In genomic region chr9:6354072-6354686, GRCh38 we compare ENCODE assay signal across 8 cellular contexts. TPM values are rescaled to one million over a fixed set of nuclear protein-coding genes. Genes with fewer than 3 reads are reported as not detected.
A peak's percentile ranks its signal among the peaks of the same experiment; 100 is the strongest.
DNase-seq lines count a peak whose midpoint lies in the region; ATAC-seq, FAIRE-seq and TF ChIP-seq lines count a peak whose summit lies in the region.

No MANE protein-coding gene starts in this region.

- peak; percentile 55 to 76 for TF ChIP-seq RAD21 in K562 (CRISPR knock-in tag; conservative IDR thresholded peaks at IDR 0.05 in 1 of 2, IDR thresholded peaks at IDR 0.05 in 1 of 2)

- H3K9me3 ChIP-seq in OCI-LY7 (ENCODE audit: low read length), result no peaks in the 10 kb centered on the region
- H3K9me3 ChIP-seq in K562 (replicated peaks; ENCODE audit: control insufficient read depth, insufficient read depth, low read depth, low read length), result no peaks in the 10 kb centered on the region

- H3K4me3 ChIP-seq in OCI-LY7 (ENCODE audit: low read depth, low read length, poor library complexity, severe bottlenecking) (no peak overlapping the region), K562 (no peak overlapping the region)

- no peak overlapping the region for H3K9ac ChIP-seq in K562 (ENCODE audit: insufficient read depth in 1 of 2, low read depth in 2 of 2, low read length in 2 of 2)

- peak; percentile 77 to 78 for ATAC-seq in activated CD4-positive, CD25-positive, alpha-beta regulatory T cell treated with anti-CD3 and anti-CD28 coated beads, Interleukin-2, amount 50 U/mL, for 24 hours
- ATAC-seq in GM21515 (IDR thresholded peaks at IDR 0.05; ENCODE audit: unreplicated experiment) (peak; percentile 78), K562 (peak; percentile 91)

- no peaks in the 10 kb centered on the region for H3K4me1 ChIP-seq in OCI-LY7 (ENCODE audit: insufficient read depth, low read length, poor library complexity, severe bottlenecking)
- H3K4me1 ChIP-seq in K562 (replicated peaks in 1 of 2; ENCODE audit: control insufficient read depth in 2 of 2, insufficient read depth in 2 of 2, low read length in 2 of 2), result no peaks in the 10 kb centered on the region

- WGBS in K562 (ENCODE audit: insufficient coverage, low coverage, missing lambda C conversion rate), result 0% methylated on average over 3 of the region's 3 CpGs

- H4K20me1 ChIP-seq in OCI-LY7 (ENCODE audit: insufficient read depth, low read length) (no peaks in the 10 kb centered on the region), K562 (replicated peaks; ENCODE audit: control insufficient read depth, insufficient read depth, low read length) (no peaks in the 10 kb centered on the region)

- CTCF ChIA-PET in OCI-LY7 (lab: Charles Lee; ENCODE audit: unreplicated experiment), result interaction anchor here (1.5 kb wide), 1 partner anchor 221 kb away, joined by 3 read pairs; no protein-coding TSS in a partner anchor
- CTCF ChIA-PET in K562 (lab: Yijun Ruan, JAX; ENCODE audit: low intra/inter-chr PET ratio), result interaction anchor here (0.6 to 1.5 kb wide), 5 partner anchors 211 to 1182 kb away, joined by 3 to 9 read pairs (median 4); no protein-coding TSS in a partner anchor

- H3K36me3 ChIP-seq in OCI-LY7 (ENCODE audit: insufficient read depth, low read length) (no peaks in the 10 kb centered on the region), K562 (ENCODE audit: control insufficient read depth, insufficient read depth, low read length) (no peaks in the 10 kb centered on the region)

- TF ChIP-seq POLR2A in K562 (conservative IDR thresholded peaks at IDR 0.05), result no peak

- H3K9me2 ChIP-seq in OCI-LY7 (ENCODE audit: insufficient read depth, low read length), result no peaks in the 10 kb centered on the region

- H3K4me2 ChIP-seq in OCI-LY7 (ENCODE audit: low read length), result no peak overlapping the region
- no peak overlapping the region for H3K4me2 ChIP-seq in K562 (ENCODE audit: insufficient read depth, low read length)

- intact Hi-C loops in OCI-LY7 (cut with micrococcal nuclease; ENCODE audit: unreplicated experiment), result loop anchor here (1.0 to 5.0 kb wide), 4 partner anchors 63 to 313 kb away; no protein-coding TSS in a partner anchor
- intact Hi-C loops in K562 (cut with micrococcal nuclease), result loop anchor here (1.0 kb wide), 2 partner anchors 214 to 313 kb away; no protein-coding TSS in a partner anchor

- TF ChIP-seq CTCF in OCI-LY7 (conservative IDR thresholded peaks at IDR 0.05; ENCODE audit: low read length) (peak; percentile 94), K562 (IDR thresholded peaks at IDR 0.05 in 2 of 3, conservative IDR thresholded peaks at IDR 0.05 in 1 of 3; ENCODE audit: insufficient read depth in 2 of 3, low read depth in 1 of 3, low read length in 3 of 3) (peak; percentile 52 to 66 (median 64); a peak in 5 of 6 replicates)

- H3K27ac ChIP-seq in OCI-LY7 (ENCODE audit: low read depth, low read length, poor library complexity, severe bottlenecking) (no peak overlapping the region), K562 (ENCODE audit: extremely low read depth, low read depth, low read length) (no peak overlapping the region)

- no peaks in the 10 kb centered on the region for H3K27me3 ChIP-seq in K562 (ENCODE audit: control insufficient read depth in 2 of 2, insufficient read depth in 2 of 2, low read length in 2 of 2)

- in situ Hi-C loops in K562 (cut with MboI), result loop anchor here (5.0 kb wide), 1 partner anchor 213 kb away; no protein-coding TSS in a partner anchor

- H3K9me1 ChIP-seq in K562 (ENCODE audit: control insufficient read depth, insufficient read depth, low read length), result no peaks in the 10 kb centered on the region

- BruUV-seq in OCI-LY7 (replicated peaks; lab: Mats Ljungman, UMichigan) (no TSS peak), K562 (replicated peaks; lab: Mats Ljungman, UMichigan) (no TSS peak)

- FAIRE-seq in K562 (lab: Jason Lieb, UNC), result peak; percentile 76

- H2AFZ ChIP-seq in OCI-LY7 (ENCODE audit: low read length) (no peak overlapping the region), K562 (ENCODE audit: low read depth, low read length) (no peak overlapping the region)

- POLR2A ChIA-PET in OCI-LY7 (lab: Charles Lee), result interaction anchor here (0.8 to 1.2 kb wide), 2 partner anchors 222 to 224 kb away, joined by 3 read pairs; no protein-coding TSS in a partner anchor
- POLR2A ChIA-PET in K562 (lab: Yijun Ruan, JAX), result no interaction called here

- TF ChIP-seq EP300 in K562 (IDR thresholded peaks at IDR 0.05; ENCODE audit: low read length), result no peak

- DNase-seq in activated CD4-positive, CD25-positive, alpha-beta regulatory T cell treated with anti-CD3 and anti-CD28 coated beads, Interleukin-2, amount 50 U/mL, for 72 hours, result no peak
- DNase-seq in HuH-7.5 (ENCODE audit: low spot score) (peak; percentile 32), OCI-LY7 (ENCODE audit: low spot score) (peak; percentile 76), K562 (ENCODE audit: extremely low read depth in 1 of 4, low spot score in 3 of 4) (peak; percentile 43 to 55 (median 46)), iPS-NIHi11 (ENCODE audit: low spot score) (peak; percentile 81)
- peak; percentile 2 to 3 (median 3) for DNase-seq in stimulated activated CD4-positive, alpha-beta T cell treated with anti-CD3 and anti-CD28 coated beads, TNF-alpha, amount 100 ng/mL, for 48 hours (ENCODE audit: low read depth in 3 of 3)

- no peaks in the 10 kb centered on the region for H3K79me2 ChIP-seq in OCI-LY7 (ENCODE audit: insufficient read depth, low read depth, low read length)
- H3K79me2 ChIP-seq in K562 (ENCODE audit: control insufficient read depth, insufficient read depth, low read length), result no peaks in the 10 kb centered on the region

TF ChIP-seq in K562, 482 proteins besides CTCF, POLR2A, EP300 and RAD21 (continues in another document):
- TF ChIP-seq PML (IDR thresholded peaks at IDR 0.05; ENCODE audit: low read length) (no peak), ZBTB11 (CRISPR knock-in tag; IDR thresholded peaks at IDR 0.05) (no peak)

RNA-seq across cellular contexts. Expression of gene TPD52L3, which starts 26.0 kb away (rescaled TPM):
- total RNA-seq in OCI-LY7 (2014; rRNA removed; shearing (Covaris generic)), result not detected in 2 replicates
- total RNA-seq in OCI-LY7 (2022) (not detected in 2 replicates), K562 (2014; rRNA removed) (not detected in 2 replicates), K562 (2014; rRNA removed; fragmentation: Illumina TruSeq; extraction: Trizol) (not detected in 2 replicates), K562 (2015; rRNA removed; fragmentation: Illumina TruSeq; extraction: Trizol) (not detected in 2 replicates), K562 (2021) (not detected in 2 replicates)
- not detected in 2 replicates for total RNA-seq in K562 (2011; cell fraction: chromatin; rRNA removed; ENCODE audit: low replicate concordance)
- total RNA-seq in K562 (2011; cell fraction: nucleolus; rRNA removed), result not detected in 2 replicates
- not detected in 2 replicates for total RNA-seq in K562 (2011; cell fraction: nucleoplasm; rRNA removed)
- polyA plus RNA-seq in K562 (2011; rRNA removed) (not detected in 2 replicates), K562 (2014; fragmentation: Illumina TruSeq; extraction: Trizol) (not detected in 2 replicates), K562 (2014; fragmentation: Nextera tagmentation; extraction: Ambion mirVana) (not detected), K562 (2014; rRNA removed) (not detected in 2 replicates)
- not detected in 2 replicates for polyA plus RNA-seq in K562 (2011; cell fraction: cytosol; rRNA removed)
- polyA plus RNA-seq in K562 (2011; cell fraction: nucleus; rRNA removed), result not detected in 2 replicates
- not detected in 2 replicates for polyA plus RNA-seq in K562 (2012)
- polyA minus RNA-seq in K562 (2011; rRNA and poly(A)+ RNA removed), result not detected in 2 replicates
- not detected in 2 replicates for polyA minus RNA-seq in K562 (2011; cell fraction: cytosol; rRNA and poly(A)+ RNA removed)
- polyA minus RNA-seq in K562 (2011; cell fraction: nucleus; rRNA and poly(A)+ RNA removed), result not detected in 2 replicates

RNA-seq across cellular contexts. Expression of gene UHRF2, which starts 58.8 kb away (rescaled TPM):
- 76.1 and 76.6 TPM in 2 replicates for total RNA-seq in OCI-LY7 (2014; rRNA removed; shearing (Covaris generic))
- total RNA-seq in OCI-LY7 (2022) (70.1 and 92.0 TPM in 2 replicates), K562 (2014; rRNA removed) (17.8 and 20.8 TPM in 2 replicates), K562 (2014; rRNA removed; fragmentation: Illumina TruSeq; extraction: Trizol) (23.7 and 25.2 TPM in 2 replicates), K562 (2015; rRNA removed; fragmentation: Illumina TruSeq; extraction: Trizol) (20.2 and 21.0 TPM in 2 replicates), K562 (2021) (19.4 and 20.3 TPM in 2 replicates)
- 69.4 and 136 TPM in 2 replicates for total RNA-seq in K562 (2011; cell fraction: chromatin; rRNA removed; ENCODE audit: low replicate concordance)
- total RNA-seq in K562 (2011; cell fraction: nucleolus; rRNA removed), result 28.0 and 36.7 TPM in 2 replicates
- 76.6 and 118 TPM in 2 replicates for total RNA-seq in K562 (2011; cell fraction: nucleoplasm; rRNA removed)
- polyA plus RNA-seq in K562 (2011; rRNA removed) (35.8 and 39.0 TPM in 2 replicates), K562 (2014; fragmentation: Illumina TruSeq; extraction: Trizol) (17.2 and 20.1 TPM in 2 replicates), K562 (2014; fragmentation: Nextera tagmentation; extraction: Ambion mirVana) (1 to 10 TPM; 5.6 to 7.6 TPM), K562 (2014; rRNA removed) (19.0 and 20.7 TPM in 2 replicates)
- 10.2 and 20.2 TPM in 2 replicates for polyA plus RNA-seq in K562 (2011; cell fraction: cytosol; rRNA removed)
- polyA plus RNA-seq in K562 (2011; cell fraction: nucleus; rRNA removed), result 112 and 120 TPM in 2 replicates
- 12.3 and 15.9 TPM in 2 replicates for polyA plus RNA-seq in K562 (2012)
- polyA minus RNA-seq in K562 (2011; rRNA and poly(A)+ RNA removed), result 47.0 and 55.5 TPM in 2 replicates
- polyA minus RNA-seq in K562 (2011; cell fraction: cytosol; rRNA and poly(A)+ RNA removed), result 13.0 and 24.7 TPM in 2 replicates
- polyA minus RNA-seq in K562 (2011; cell fraction: nucleus; rRNA and poly(A)+ RNA removed), result 55.1 and 81.0 TPM in 2 replicates
